Comparison of ENCODE assay signal across 17 cellular contexts in genomic region chr14:60226296-60226695, GRCh38. TPM values are rescaled to one million over a fixed set of nuclear protein-coding genes. Genes with fewer than 3 reads are reported as not detected.
DNase-seq lines count a peak whose midpoint lies in the region; TF ChIP-seq lines count a peak whose summit lies in the region.
"Had no signal": no experiment of that assay in that cellular context is flagged by ENCODE, and none has a peak within 500 bp of the region (broad histone marks: within the 10 kb centered on the region; RNA-seq: fewer than 3 reads in every experiment).

No MANE protein-coding gene starts in this region.

- H3K18ac ChIP-seq in trophoblast cell (ENCODE audit: low read length): no peak overlapping the region

- no peaks in the 10 kb centered on the region for H4K20me1 ChIP-seq in MM.1S (ENCODE audit: insufficient read depth, low read length)

- no peak for TF ChIP-seq CTCF in MM.1S (IDR thresholded peaks at IDR 0.05; ENCODE audit: low read length)

- no peaks in the 10 kb centered on the region for H3F3A ChIP-seq in MM.1S (ENCODE audit: insufficient read depth, low read length)

- H3K4me1 ChIP-seq in trophoblast cell (ENCODE audit: control insufficient read depth in 1 of 2, insufficient read depth in 2 of 2, low read length in 2 of 2) (peaks cover 0 to 3% of the 10 kb centered on the region in 2 experiments), MM.1S (ENCODE audit: low read length) (no peaks in the 10 kb centered on the region)

- peaks cover 4% of the 10 kb centered on the region for H3K27me3 Mint-ChIP-seq in activated CD4-positive, alpha-beta T cell treated with anti-CD3 and anti-CD28 coated beads, Interleukin-2, amount 10 ng/mL, durations not matched to agents 24 days and 14 days

- no peaks in the 10 kb centered on the region for H3K4me1 Mint-ChIP-seq in activated CD4-positive, alpha-beta T cell treated with anti-CD3 and anti-CD28 coated beads, Interleukin-2, amount 10 ng/mL, durations not matched to agents 24 days and 14 days

- no peak overlapping the region for H4K12ac ChIP-seq in trophoblast cell (ENCODE audit: low read depth, low read length)

- DNase-seq in activated CD4-positive, alpha-beta T cell treated with anti-CD3 and anti-CD28 coated beads, Interleukin-2, amount 10 ng/mL, durations not matched to agents 24 days and 14 days: peak; percentile 43
- DNase-seq in activated CD4-positive, alpha-beta T cell treated with anti-CD3 and anti-CD28 coated beads, Interleukin-2, amount 50 U/mL, for 1 hour: no peak
- DNase-seq in NCI-H2029 treated with DMSO at 0.1 percent for 48 hours (lab: John Stamatoyannopoulos, UW) (peak; percentile 77), SKM-1 (lab: John Stamatoyannopoulos, UW; ENCODE audit: unreplicated experiment) (peak; percentile 67), trophoblast cell (no peak), C1 segment of cervical spinal cord (lab: John Stamatoyannopoulos, UW) (no peak), DMS79 treated with DMSO at 0.1 percent for 48 hours (lab: John Stamatoyannopoulos, UW) (no peak), MM.1S (no peak)
- DNase-seq: DMS53, GOT3, NCI-H146, NCI-H82, PC-3 had no signal

- H3K9ac ChIP-seq in trophoblast cell (ENCODE audit: low read length): no peak overlapping the region
- H3K9ac ChIP-seq in MM.1S (ENCODE audit: low read length): no peak overlapping the region

- H3K9me3 Mint-ChIP-seq in activated CD4-positive, alpha-beta T cell treated with anti-CD3 and anti-CD28 coated beads, Interleukin-2, amount 10 ng/mL, durations not matched to agents 24 days and 14 days: peaks cover 5% of the 10 kb centered on the region

- H2AK5ac ChIP-seq in trophoblast cell (ENCODE audit: low read length): no peak overlapping the region

- H3K27ac Mint-ChIP-seq in activated CD4-positive, alpha-beta T cell treated with anti-CD3 and anti-CD28 coated beads, Interleukin-2, amount 10 ng/mL, durations not matched to agents 24 days and 14 days: no peak overlapping the region
- H3K27ac Mint-ChIP-seq: T-helper 1 cell treated with Interleukin-12 subunit alpha and Interleukin-12 subunit beta and Interleukin-4 antibody, amounts not matched to agents 30 μg/mL and 1 μg/mL, for 36 hours had no signal

- H3K36me3 Mint-ChIP-seq in activated CD4-positive, alpha-beta T cell treated with anti-CD3 and anti-CD28 coated beads, Interleukin-2, amount 10 ng/mL, durations not matched to agents 24 days and 14 days (ENCODE audit: low read depth): no peaks in the 10 kb centered on the region

- no peaks in the 10 kb centered on the region for H3K27me3 ChIP-seq in trophoblast cell (ENCODE audit: insufficient read depth, low read length)
- no peaks in the 10 kb centered on the region for H3K27me3 ChIP-seq in MM.1S (replicated peaks; ENCODE audit: insufficient read depth, low read length)

- no peak overlapping the region for H2BK12ac ChIP-seq in trophoblast cell (ENCODE audit: low read length)

- H4K91ac ChIP-seq in trophoblast cell (ENCODE audit: low read depth, low read length): no peak overlapping the region

- H3K4me3 Mint-ChIP-seq in activated CD4-positive, alpha-beta T cell treated with anti-CD3 and anti-CD28 coated beads, Interleukin-2, amount 10 ng/mL, durations not matched to agents 24 days and 14 days: no peak overlapping the region
- H3K4me3 Mint-ChIP-seq: T-helper 1 cell treated with Interleukin-12 subunit alpha and Interleukin-12 subunit beta and Interleukin-4 antibody, amounts not matched to agents 30 μg/mL and 1 μg/mL, for 36 hours had no signal

- peak overlapping the region; percentile 61 for H3K23ac ChIP-seq in trophoblast cell (ENCODE audit: low read length)

- H3K36me3 ChIP-seq in trophoblast cell (ENCODE audit: control insufficient read depth in 1 of 2, insufficient read depth in 2 of 2, low read length in 2 of 2): no peaks in the 10 kb centered on the region
- no peaks in the 10 kb centered on the region for H3K36me3 ChIP-seq in MM.1S (replicated peaks; ENCODE audit: insufficient read depth, low read length)

- H3K9me3 ChIP-seq in trophoblast cell (ENCODE audit: insufficient read depth, low read depth, low read length): no peaks in the 10 kb centered on the region
- no peaks in the 10 kb centered on the region for H3K9me3 ChIP-seq in MM.1S (replicated peaks; ENCODE audit: insufficient read depth, low read length)

- H4K8ac ChIP-seq in trophoblast cell (ENCODE audit: low read depth, low read length): no peak overlapping the region

- H3K4ac ChIP-seq in trophoblast cell (ENCODE audit: low read depth, low read length): no peak overlapping the region

- H3K4me3 ChIP-seq in trophoblast cell (ENCODE audit: low read depth, low read length) (no peak overlapping the region), MM.1S (ENCODE audit: low read length) (no peak overlapping the region)
- H3K4me3 ChIP-seq: GM12878, SK-N-MC had no signal

- H2BK120ac ChIP-seq in trophoblast cell (ENCODE audit: insufficient read depth, low read length, poor library complexity): no peak overlapping the region

- WGBS in trophoblast cell (ENCODE audit: extremely low coverage, insufficient coverage, insufficient read length): no CpG with 5 or more reads among the region's 2 CpGs

- H2AFZ ChIP-seq in trophoblast cell (ENCODE audit: insufficient read depth, low read length, poor library complexity) (no peak overlapping the region), MM.1S (ENCODE audit: low read length) (no peak overlapping the region)

- H3K9me2 ChIP-seq in MM.1S (replicated peaks; ENCODE audit: insufficient read depth, low read length): no peaks in the 10 kb centered on the region

- no peak overlapping the region for H2BK5ac ChIP-seq in trophoblast cell (ENCODE audit: low read depth, low read length, poor library complexity)

- H3K4me2 ChIP-seq in trophoblast cell (ENCODE audit: low read length) (no peak overlapping the region), MM.1S (ENCODE audit: low read depth, low read length) (no peak overlapping the region)

- H3K14ac ChIP-seq in trophoblast cell (ENCODE audit: low read length): no peak overlapping the region

- intact Hi-C loops in activated CD4-positive, alpha-beta T cell treated with anti-CD3 and anti-CD28 coated beads, Interleukin-2, amount 10 ng/mL, durations not matched to agents 24 days and 14 days (cut with micrococcal nuclease): no loop called here

- H3K27ac ChIP-seq in trophoblast cell (ENCODE audit: low read depth, low read length): no peak overlapping the region
- H3K27ac ChIP-seq in MM.1S (ENCODE audit: low read length): no peak overlapping the region
- H3K27ac ChIP-seq: C4-2B, SK-N-MC had no signal

- H3K79me2 ChIP-seq in trophoblast cell (ENCODE audit: control insufficient read depth, insufficient read depth, low read length, poor library complexity) (no peaks in the 10 kb centered on the region), MM.1S (ENCODE audit: low read length) (no peaks in the 10 kb centered on the region)

- H3K79me1 ChIP-seq in trophoblast cell (ENCODE audit: low read length): no peaks in the 10 kb centered on the region

RNA-seq across cellular contexts. Expression of gene PPM1A, which starts 22.7 kb away (rescaled TPM):
- 42.9 and 43.9 TPM in 2 replicates for total RNA-seq in activated CD4-positive, alpha-beta T cell treated with anti-CD3 and anti-CD28 coated beads, Interleukin-2, amount 10 ng/mL, durations not matched to agents 24 days and 14 days
- 26.0 and 27.2 TPM in 2 replicates for polyA plus RNA-seq in trophoblast cell (2013)

Comparison
In these comparisons a context has a peak if more than half of its experiments do, and no peak if none do; other contexts are left out.
1. DNase-seq: peak in activated CD4-positive, alpha-beta T cell treated with anti-CD3 and anti-CD28 coated beads, Interleukin-2, amount 10 ng/mL, durations not matched to agents 24 days and 14 days (single experiment), NCI-H2029 treated with DMSO at 0.1 percent for 48 hours (single experiment) and SKM-1 (single experiment); none in activated CD4-positive, alpha-beta T cell treated with anti-CD3 and anti-CD28 coated beads, Interleukin-2, amount 50 U/mL, for 1 hour (single experiment), trophoblast cell (0 of 2), C1 segment of cervical spinal cord (0 of 14), DMS79 treated with DMSO at 0.1 percent for 48 hours (single experiment) and MM.1S (single experiment).